In the genomic region with DNA sequence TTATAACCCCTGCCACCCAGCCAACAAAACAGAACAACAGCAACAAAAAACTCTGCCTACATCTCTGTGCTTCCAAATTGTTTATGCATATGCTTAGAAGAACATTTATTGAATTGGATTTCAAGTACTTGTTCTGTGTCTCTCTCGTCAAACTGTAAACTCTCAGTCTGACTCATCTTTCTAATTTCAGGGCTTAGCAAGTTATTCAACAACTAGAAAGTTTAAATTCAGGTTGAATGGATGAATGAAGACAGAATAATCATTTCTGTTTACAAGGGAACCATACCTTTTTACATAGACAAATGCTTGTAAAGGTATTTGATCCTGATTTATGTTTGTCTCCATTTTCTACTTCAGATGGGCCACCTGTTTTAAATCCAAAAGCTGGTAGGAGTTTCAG, we compare ENCODE assay signal across 2 cellular contexts.
TF ChIP-seq lines count a peak whose summit lies in the region.

No MANE protein-coding gene starts in this region.

TF ChIP-seq in SK-N-SH treated with all-trans-retinoic acid at 6 μM for 48 hours, 23 proteins besides CTCF, POLR2A, EP300 and RAD21 (continued from another document):
- TF ChIP-seq, protein P1, sequence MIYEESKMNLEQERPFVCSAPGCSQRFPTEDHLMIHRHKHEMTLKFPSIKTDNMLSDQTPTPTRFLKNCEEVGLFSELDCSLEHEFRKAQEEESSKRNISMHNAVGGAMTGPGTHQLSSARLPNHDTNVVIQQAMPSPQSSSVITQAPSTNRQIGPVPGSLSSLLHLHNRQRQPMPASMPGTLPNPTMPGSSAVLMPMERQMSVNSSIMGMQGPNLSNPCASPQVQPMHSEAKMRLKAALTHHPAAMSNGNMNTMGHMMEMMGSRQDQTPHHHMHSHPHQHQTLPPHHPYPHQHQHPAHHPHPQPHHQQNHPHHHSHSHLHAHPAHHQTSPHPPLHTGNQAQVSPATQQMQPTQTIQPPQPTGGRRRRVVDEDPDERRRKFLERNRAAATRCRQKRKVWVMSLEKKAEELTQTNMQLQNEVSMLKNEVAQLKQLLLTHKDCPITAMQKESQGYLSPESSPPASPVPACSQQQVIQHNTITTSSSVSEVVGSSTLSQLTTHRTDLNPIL (CRISPR knock-in tag; IDR thresholded peaks at IDR 0.05; ENCODE audit: low read depth) = no peak
- TF ChIP-seq, protein P2, sequence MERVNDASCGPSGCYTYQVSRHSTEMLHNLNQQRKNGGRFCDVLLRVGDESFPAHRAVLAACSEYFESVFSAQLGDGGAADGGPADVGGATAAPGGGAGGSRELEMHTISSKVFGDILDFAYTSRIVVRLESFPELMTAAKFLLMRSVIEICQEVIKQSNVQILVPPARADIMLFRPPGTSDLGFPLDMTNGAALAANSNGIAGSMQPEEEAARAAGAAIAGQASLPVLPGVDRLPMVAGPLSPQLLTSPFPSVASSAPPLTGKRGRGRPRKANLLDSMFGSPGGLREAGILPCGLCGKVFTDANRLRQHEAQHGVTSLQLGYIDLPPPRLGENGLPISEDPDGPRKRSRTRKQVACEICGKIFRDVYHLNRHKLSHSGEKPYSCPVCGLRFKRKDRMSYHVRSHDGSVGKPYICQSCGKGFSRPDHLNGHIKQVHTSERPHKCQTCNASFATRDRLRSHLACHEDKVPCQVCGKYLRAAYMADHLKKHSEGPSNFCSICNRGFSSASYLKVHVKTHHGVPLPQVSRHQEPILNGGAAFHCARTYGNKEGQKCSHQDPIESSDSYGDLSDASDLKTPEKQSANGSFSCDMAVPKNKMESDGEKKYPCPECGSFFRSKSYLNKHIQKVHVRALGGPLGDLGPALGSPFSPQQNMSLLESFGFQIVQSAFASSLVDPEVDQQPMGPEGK (CRISPR knock-in tag; IDR thresholded peaks at IDR 0.05; ENCODE audit: borderline replicate concordance) = no peak
- TF ChIP-seq TOX (CRISPR knock-in tag; IDR thresholded peaks at IDR 0.05; ENCODE audit: borderline replicate concordance) = no peak
- no peak for TF ChIP-seq PPARA (CRISPR knock-in tag; IDR thresholded peaks at IDR 0.05; ENCODE audit: borderline replicate concordance)
- no peak for TF ChIP-seq RARB (CRISPR knock-in tag; IDR thresholded peaks at IDR 0.05)
- TF ChIP-seq BACH2 (CRISPR knock-in tag; IDR thresholded peaks at IDR 0.05; ENCODE audit: borderline replicate concordance) = no peak
- TF ChIP-seq, protein P3, sequence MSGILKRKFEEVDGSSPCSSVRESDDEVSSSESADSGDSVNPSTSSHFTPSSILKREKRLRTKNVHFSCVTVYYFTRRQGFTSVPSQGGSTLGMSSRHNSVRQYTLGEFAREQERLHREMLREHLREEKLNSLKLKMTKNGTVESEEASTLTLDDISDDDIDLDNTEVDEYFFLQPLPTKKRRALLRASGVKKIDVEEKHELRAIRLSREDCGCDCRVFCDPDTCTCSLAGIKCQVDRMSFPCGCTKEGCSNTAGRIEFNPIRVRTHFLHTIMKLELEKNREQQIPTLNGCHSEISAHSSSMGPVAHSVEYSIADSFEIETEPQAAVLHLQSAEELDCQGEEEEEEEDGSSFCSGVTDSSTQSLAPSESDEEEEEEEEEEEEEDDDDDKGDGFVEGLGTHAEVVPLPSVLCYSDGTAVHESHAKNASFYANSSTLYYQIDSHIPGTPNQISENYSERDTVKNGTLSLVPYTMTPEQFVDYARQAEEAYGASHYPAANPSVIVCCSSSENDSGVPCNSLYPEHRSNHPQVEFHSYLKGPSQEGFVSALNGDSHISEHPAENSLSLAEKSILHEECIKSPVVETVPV (CRISPR knock-in tag; IDR thresholded peaks at IDR 0.05) = no peak
- TF ChIP-seq ZNF70 (CRISPR knock-in tag; IDR thresholded peaks at IDR 0.05) = no peak
- TF ChIP-seq ZC3H10 (CRISPR knock-in tag; IDR thresholded peaks at IDR 0.05) = no peak
- no peak for TF ChIP-seq TSHZ2 (CRISPR knock-in tag; IDR thresholded peaks at IDR 0.05)
- no peak for TF ChIP-seq ESRRG (CRISPR knock-in tag; IDR thresholded peaks at IDR 0.05)
- no peak for TF ChIP-seq SNAI2 (CRISPR knock-in tag; IDR thresholded peaks at IDR 0.05)
- TF ChIP-seq OSR1 (CRISPR knock-in tag; IDR thresholded peaks at IDR 0.05) = no peak
- no peak for TF ChIP-seq ZNF8 (CRISPR knock-in tag; IDR thresholded peaks at IDR 0.05)
- no peak for TF ChIP-seq ZFP30 (CRISPR knock-in tag; IDR thresholded peaks at IDR 0.05)

TF ChIP-seq in WTC11, 78 proteins besides CTCF, POLR2A, EP300 and RAD21 (continued from another document):
- TF ChIP-seq, protein P4, sequence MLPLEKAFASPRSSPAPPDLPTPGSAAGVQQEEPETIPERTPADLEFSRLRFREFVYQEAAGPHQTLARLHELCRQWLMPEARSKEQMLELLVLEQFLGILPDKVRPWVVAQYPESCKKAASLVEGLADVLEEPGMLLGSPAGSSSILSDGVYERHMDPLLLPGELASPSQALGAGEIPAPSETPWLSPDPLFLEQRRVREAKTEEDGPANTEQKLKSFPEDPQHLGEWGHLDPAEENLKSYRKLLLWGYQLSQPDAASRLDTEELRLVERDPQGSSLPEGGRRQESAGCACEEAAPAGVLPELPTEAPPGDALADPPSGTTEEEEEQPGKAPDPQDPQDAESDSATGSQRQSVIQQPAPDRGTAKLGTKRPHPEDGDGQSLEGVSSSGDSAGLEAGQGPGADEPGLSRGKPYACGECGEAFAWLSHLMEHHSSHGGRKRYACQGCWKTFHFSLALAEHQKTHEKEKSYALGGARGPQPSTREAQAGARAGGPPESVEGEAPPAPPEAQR (CRISPR knock-in tag; IDR thresholded peaks at IDR 0.05) = no peak
- TF ChIP-seq CREB1 (CRISPR knock-in tag; IDR thresholded peaks at IDR 0.05) = no peak
- no peak for TF ChIP-seq ETV6 (CRISPR knock-in tag; IDR thresholded peaks at IDR 0.05)
- TF ChIP-seq, protein P5, sequence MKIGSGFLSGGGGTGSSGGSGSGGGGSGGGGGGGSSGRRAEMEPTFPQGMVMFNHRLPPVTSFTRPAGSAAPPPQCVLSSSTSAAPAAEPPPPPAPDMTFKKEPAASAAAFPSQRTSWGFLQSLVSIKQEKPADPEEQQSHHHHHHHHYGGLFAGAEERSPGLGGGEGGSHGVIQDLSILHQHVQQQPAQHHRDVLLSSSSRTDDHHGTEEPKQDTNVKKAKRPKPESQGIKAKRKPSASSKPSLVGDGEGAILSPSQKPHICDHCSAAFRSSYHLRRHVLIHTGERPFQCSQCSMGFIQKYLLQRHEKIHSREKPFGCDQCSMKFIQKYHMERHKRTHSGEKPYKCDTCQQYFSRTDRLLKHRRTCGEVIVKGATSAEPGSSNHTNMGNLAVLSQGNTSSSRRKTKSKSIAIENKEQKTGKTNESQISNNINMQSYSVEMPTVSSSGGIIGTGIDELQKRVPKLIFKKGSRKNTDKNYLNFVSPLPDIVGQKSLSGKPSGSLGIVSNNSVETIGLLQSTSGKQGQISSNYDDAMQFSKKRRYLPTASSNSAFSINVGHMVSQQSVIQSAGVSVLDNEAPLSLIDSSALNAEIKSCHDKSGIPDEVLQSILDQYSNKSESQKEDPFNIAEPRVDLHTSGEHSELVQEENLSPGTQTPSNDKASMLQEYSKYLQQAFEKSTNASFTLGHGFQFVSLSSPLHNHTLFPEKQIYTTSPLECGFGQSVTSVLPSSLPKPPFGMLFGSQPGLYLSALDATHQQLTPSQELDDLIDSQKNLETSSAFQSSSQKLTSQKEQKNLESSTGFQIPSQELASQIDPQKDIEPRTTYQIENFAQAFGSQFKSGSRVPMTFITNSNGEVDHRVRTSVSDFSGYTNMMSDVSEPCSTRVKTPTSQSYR (CRISPR knock-in tag; IDR thresholded peaks at IDR 0.05) = no peak
- no peak for TF ChIP-seq ZNF138 (CRISPR knock-in tag; conservative IDR thresholded peaks at IDR 0.05)
- no peak for TF ChIP-seq NR1H2 (CRISPR knock-in tag; IDR thresholded peaks at IDR 0.05)
- no peak for TF ChIP-seq MXD4 (CRISPR knock-in tag; IDR thresholded peaks at IDR 0.05; ENCODE audit: borderline replicate concordance)
- no peak for TF ChIP-seq ZNF263 (CRISPR knock-in tag; IDR thresholded peaks at IDR 0.05; ENCODE audit: low read depth)
- no peak for TF ChIP-seq ZNF121 (CRISPR knock-in tag; IDR thresholded peaks at IDR 0.05)
- no peak for TF ChIP-seq E2F1 (CRISPR knock-in tag; IDR thresholded peaks at IDR 0.05)
- no peak for TF ChIP-seq GTF2I (CRISPR knock-in tag; conservative IDR thresholded peaks at IDR 0.05)
- no peak for TF ChIP-seq JUN (CRISPR knock-in tag; IDR thresholded peaks at IDR 0.05)
- no peak for TF ChIP-seq TEAD1 (CRISPR knock-in tag; IDR thresholded peaks at IDR 0.05)
